ENCODE assay signal across 21 cellular contexts in the genomic region with DNA sequence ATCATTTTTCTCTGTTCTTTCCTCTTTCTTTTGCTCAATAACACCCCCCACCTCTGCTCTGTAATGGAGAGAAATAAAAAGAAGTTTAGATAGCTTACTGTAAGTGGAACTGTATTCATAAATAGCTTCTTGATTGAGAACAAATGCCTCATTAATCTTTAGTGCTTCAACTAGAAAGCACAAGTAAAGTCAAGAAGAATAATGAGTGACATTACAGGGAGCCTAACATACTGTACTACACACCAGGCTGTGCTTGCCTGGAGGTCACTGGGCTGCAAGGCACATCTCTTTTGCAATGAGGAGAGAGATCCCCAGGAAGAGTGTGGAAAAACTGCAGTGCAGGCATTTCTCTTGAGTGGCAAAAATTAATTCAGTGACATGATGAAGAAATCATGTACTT.
"Had no signal": no experiment of that assay in that cellular context is flagged by ENCODE, and none has a peak within 500 bp of the region (broad histone marks: within the 10 kb centered on the region; RNA-seq: fewer than 3 reads in every experiment).

No MANE protein-coding gene starts in this region.

- H2AFZ ChIP-seq: hepatocyte had no signal

- H3K4me2 ChIP-seq: hepatocyte, smooth muscle cell had no signal

- ATAC-seq: effector memory CD8-positive, alpha-beta T cell; foreskin keratinocyte; naive thymus-derived CD4-positive, alpha-beta T cell; stimulated activated effector memory CD8-positive, alpha-beta T cell treated with anti-CD3 and anti-CD28 coated beads, Interleukin-12 subunit alpha, Interleukin-12 subunit beta, amount 100 ng/mL, for 72 hours; stimulated activated naive CD8-positive, alpha-beta T cell treated with anti-CD3 and anti-CD28 coated beads, Interleukin-15, Interleukin-2, amounts not matched to agents 100 U/mL and 50 U/mL, for 24 hours had no signal

- H3K4me1 Mint-ChIP-seq: neural crest cell; stimulated activated effector memory CD8-positive, alpha-beta T cell treated with anti-CD3 and anti-CD28 coated beads, Interleukin-12 subunit alpha, Interleukin-12 subunit beta, amount 100 ng/mL, for 72 hours had no signal

- H3K4me3 ChIP-seq: esophagus squamous epithelium, hepatocyte, smooth muscle cell, suprapubic skin, thyroid gland had no signal

- FAIRE-seq: kidney, urothelium cell line had no signal

- H3K27ac Mint-ChIP-seq: dendritic cell treated with granulocyte-macrophage colony-stimulating factor and Interleukin-4, amounts not matched to agents 40 ng/mL and 50 ng/mL, for 4 days; effector memory CD8-positive, alpha-beta T cell; stimulated activated effector memory CD8-positive, alpha-beta T cell treated with anti-CD3 and anti-CD28 coated beads, Interleukin-12 subunit alpha, Interleukin-12 subunit beta, amount 100 ng/mL, for 72 hours; type B pancreatic cell had no signal

- H3K79me2 ChIP-seq: hepatocyte had no signal

- H3K27me3 Mint-ChIP-seq: dendritic cell treated with granulocyte-macrophage colony-stimulating factor and Interleukin-4, amounts not matched to agents 40 ng/mL and 50 ng/mL, for 4 days; effector memory CD8-positive, alpha-beta T cell; naive thymus-derived CD4-positive, alpha-beta T cell had no signal

- H3K9me3 ChIP-seq: esophagus squamous epithelium, suprapubic skin, thyroid gland had no signal

- H3K4me1 ChIP-seq: esophagus squamous epithelium, foreskin keratinocyte, suprapubic skin, thyroid gland had no signal

- H3K27me3 ChIP-seq: esophagus squamous epithelium, foreskin keratinocyte, hepatocyte, suprapubic skin, thyroid gland had no signal

- H3K36me3 ChIP-seq: thyroid gland had no signal

- H3K9me3 Mint-ChIP-seq: dendritic cell treated with granulocyte-macrophage colony-stimulating factor and Interleukin-4, amounts not matched to agents 40 ng/mL and 50 ng/mL, for 4 days; effector memory CD8-positive, alpha-beta T cell; stimulated activated effector memory CD8-positive, alpha-beta T cell treated with anti-CD3 and anti-CD28 coated beads, Interleukin-12 subunit alpha, Interleukin-12 subunit beta, amount 100 ng/mL, for 72 hours; type B pancreatic cell had no signal

- H3K4me3 Mint-ChIP-seq: dendritic cell treated with granulocyte-macrophage colony-stimulating factor and Interleukin-4, amounts not matched to agents 40 ng/mL and 50 ng/mL, for 4 days; effector memory CD8-positive, alpha-beta T cell; naive thymus-derived CD4-positive, alpha-beta T cell; neural crest cell; stimulated activated effector memory CD8-positive, alpha-beta T cell treated with anti-CD3 and anti-CD28 coated beads, Interleukin-12 subunit alpha, Interleukin-12 subunit beta, amount 100 ng/mL, for 72 hours had no signal

- DNase-seq: effector memory CD8-positive, alpha-beta T cell; esophagus squamous epithelium; foreskin keratinocyte; head of caudate nucleus; kidney; left cardiac atrium; naive thymus-derived CD4-positive, alpha-beta T cell; posterior cingulate gyrus; stimulated activated CD4-positive, alpha-beta T cell treated with anti-CD3 and anti-CD28 coated beads, Interleukin-2, amount 100 ng/mL, for 48 hours; stimulated activated CD8-positive, alpha-beta memory T cell treated with anti-CD3 and anti-CD28 coated beads, Interleukin-4, amount 100 ng/mL, for 48 hours; stimulated activated naive CD8-positive, alpha-beta T cell treated with anti-CD3 and anti-CD28 coated beads, Interleukin-15, Interleukin-2, amounts not matched to agents 100 U/mL and 50 U/mL, for 24 hours; thyroid gland had no signal

- H3K27ac ChIP-seq: epithelial cell of prostate, esophagus squamous epithelium, foreskin keratinocyte, hepatocyte, suprapubic skin, thyroid gland had no signal
